Comparison of ENCODE assay signal across 22 cellular contexts in genomic region chr3:7423995-7424394, GRCh38.
DNase-seq lines count a peak whose midpoint lies in the region; ATAC-seq, FAIRE-seq and TF ChIP-seq lines count a peak whose summit lies in the region.
"Had no signal": no experiment of that assay in that cellular context is flagged by ENCODE, and none has a peak within 500 bp of the region (broad histone marks: within the 10 kb centered on the region; RNA-seq: fewer than 3 reads in every experiment).

No MANE protein-coding gene starts in this region.

- H3K4ac ChIP-seq in H1 (replicated peaks; ENCODE audit: insufficient read length, low read depth, low read length) = no peak overlapping the region
- no peak overlapping the region for H3K4ac ChIP-seq in mesendoderm (ENCODE audit: low read depth, low read length)

- WGBS in H1 (ENCODE audit: extremely low coverage in 1 of 2, insufficient coverage in 1 of 2, insufficient read length in 1 of 2, insufficient replicate concordance in 2 of 2, low coverage in 1 of 2, low lambda C conversion rate in 2 of 2, missing lambda C conversion rate in 1 of 2), 2 experiments = 62% methylated on average over 4 of the region's 4 CpGs; no CpG with 5 or more reads in 1 of the 2 experiments
- WGBS in mesendoderm (ENCODE audit: extremely low coverage, insufficient coverage, low lambda C conversion rate) = no CpG with 5 or more reads among the region's 4 CpGs

- no peak overlapping the region for H2BK20ac ChIP-seq in H1 (ENCODE audit: low read length)

- no peaks in the 10 kb centered on the region for H3K27me3 ChIP-seq in GM23338 (ENCODE audit: insufficient read depth)
- no peaks in the 10 kb centered on the region for H3K27me3 ChIP-seq in H1 (replicated peaks in 1 of 4; ENCODE audit: control insufficient read depth in 3 of 4, extremely low read depth in 1 of 4, insufficient read depth in 3 of 4, low read length in 3 of 4)
- H3K27me3 ChIP-seq in mesendoderm (ENCODE audit: insufficient read depth, low read length, poor library complexity) = no peaks in the 10 kb centered on the region

- no peak overlapping the region for H3K18ac ChIP-seq in H1 (ENCODE audit: extremely low read depth, low read length)
- H3K18ac ChIP-seq in mesendoderm (ENCODE audit: low read length) = no peak overlapping the region

- H3K27me3 Mint-ChIP-seq in GM23338 (ENCODE audit: insufficient read depth, low read depth, poor library complexity) = no peaks in the 10 kb centered on the region
- no peaks in the 10 kb centered on the region for H3K27me3 Mint-ChIP-seq in T-cell
- H3K27me3 Mint-ChIP-seq: CD4-positive, alpha-beta T cell; IgD-negative memory B cell had no signal

- H3K9me3 Mint-ChIP-seq in GM23338 = no peaks in the 10 kb centered on the region; the same call in 2 of the 3 replicates
- H3K9me3 Mint-ChIP-seq in T-cell = peaks cover 0 to 4% (median 2%) of the 10 kb centered on the region in 3 donors
- H3K9me3 Mint-ChIP-seq: CD4-positive, alpha-beta T cell had no signal

- peak; percentile 69 for FAIRE-seq in H1 (lab: Jason Lieb, UNC)
- FAIRE-seq: A549, D721Med, GM12892, GM18507, HepG2 had no signal

- no peaks in the 10 kb centered on the region for H3F3A ChIP-seq in GM23338 (replicated peaks; ENCODE audit: low read depth)

- no peaks in the 10 kb centered on the region for H3K36me3 ChIP-seq in GM23338 (ENCODE audit: insufficient read depth)
- no peaks in the 10 kb centered on the region for H3K36me3 ChIP-seq in H1 (ENCODE audit: control insufficient read depth in 2 of 4, insufficient read depth in 4 of 4, low read length in 3 of 4)
- no peaks in the 10 kb centered on the region for H3K36me3 ChIP-seq in mesendoderm (ENCODE audit: control insufficient read depth, insufficient read depth, low read length)

- CTCF ChIA-PET in H1 (lab: Charles Lee; ENCODE audit: partially characterized antibody) (interaction anchor here (0.6 to 3.6 kb wide), 8 partner anchors 10 to 321 kb away, joined by 3 to 14 read pairs (median 3); no protein-coding TSS in a partner anchor), T-cell (lab: Charles Lee) (no interaction called here)

- no peak overlapping the region for H4K5ac ChIP-seq in H1 (ENCODE audit: insufficient read length, low read depth, low read length)
- H4K5ac ChIP-seq in mesendoderm (ENCODE audit: low read length) = no peak overlapping the region

- no peak overlapping the region for H3K56ac ChIP-seq in H1 (replicated peaks; ENCODE audit: insufficient read length, low read depth, low read length)
- H3K56ac ChIP-seq in mesendoderm (ENCODE audit: low read length) = no peak overlapping the region

- no peaks in the 10 kb centered on the region; the same call in 2 of the 3 replicates for H3K4me1 Mint-ChIP-seq in GM23338
- H3K4me1 Mint-ChIP-seq in T-cell = no peaks in the 10 kb centered on the region

- no peak overlapping the region for H4K91ac ChIP-seq in H1 (replicated peaks; ENCODE audit: insufficient read length, low read length)

- H3K9ac ChIP-seq in H1 (replicated peaks in 1 of 4; ENCODE audit: extremely low read depth in 1 of 4, low read depth in 3 of 4, low read length in 3 of 4) = no peak overlapping the region
- no peak overlapping the region for H3K9ac ChIP-seq in mesendoderm (ENCODE audit: low read length)

- H2BK120ac ChIP-seq in H1 (replicated peaks; ENCODE audit: low read depth, low read length) (no peak overlapping the region), mesendoderm (ENCODE audit: low read depth, low read length) (no peak overlapping the region)

- H3K27ac Mint-ChIP-seq in GM23338 (no peak overlapping the region), T-cell (no peak overlapping the region)
- H3K27ac Mint-ChIP-seq: CD4-positive, alpha-beta T cell; IgD-negative memory B cell had no signal

- no peak overlapping the region for H3K4me2 ChIP-seq in GM23338
- H3K4me2 ChIP-seq in H1 (ENCODE audit: insufficient read depth in 1 of 2, low read depth in 2 of 2, low read length in 2 of 2) = no peak overlapping the region
- no peak overlapping the region for H3K4me2 ChIP-seq in mesendoderm (ENCODE audit: low read length)
- H3K4me2 ChIP-seq: A549 had no signal

- TF ChIP-seq CTCF in GM23338 (conservative IDR thresholded peaks at IDR 0.05; ENCODE audit: low read depth in 2 of 2) (peak; percentile 41 to 55; a peak in 3 of 4 replicates), H1 (IDR thresholded peaks at IDR 0.05; ENCODE audit: control extremely low read depth in 1 of 3, insufficient read depth in 1 of 3, low read depth in 1 of 3, low read length in 3 of 3) (peak in 1 of 3 experiments; percentile 9; a peak in 1 of 4 replicates)

- peak in 1 of 2 experiments; percentile 16; a peak in 1 of 4 replicates for TF ChIP-seq RAD21 in H1 (IDR thresholded peaks at IDR 0.05 in 1 of 2, conservative IDR thresholded peaks at IDR 0.05 in 1 of 2; ENCODE audit: low read depth in 2 of 2, low read length in 2 of 2)

- H4K20me1 ChIP-seq in GM23338 (replicated peaks; ENCODE audit: insufficient read depth) (no peaks in the 10 kb centered on the region), H1 (replicated peaks in 1 of 2; ENCODE audit: control insufficient read depth in 1 of 2, insufficient read depth in 2 of 2, low read length in 2 of 2) (no peaks in the 10 kb centered on the region)

- POLR2A ChIA-PET in H1 (lab: Charles Lee; ENCODE audit: partially characterized antibody) = no interaction called here
- POLR2A ChIA-PET in T-cell (lab: Charles Lee) = interaction anchor here in 1 of 2 donors (0.7 kb wide), 1 partner anchor 11 kb away, joined by 9 read pairs; no protein-coding TSS in a partner anchor

- ATAC-seq in GM23338 = peak; percentile 80
- ATAC-seq in T-cell (replicated peaks in 1 of 4) = no peak
- no peak for ATAC-seq in GM18873 (IDR thresholded peaks at IDR 0.05; ENCODE audit: low FRiP score, unreplicated experiment)
- ATAC-seq: A549, HCT116, HepG2 had no signal

- H3K23ac ChIP-seq in H1 (ENCODE audit: insufficient read length) = no peak overlapping the region
- no peak overlapping the region for H3K23ac ChIP-seq in mesendoderm (ENCODE audit: low read length)

- DNase-seq in GM23338 (ENCODE audit: low spot score) (peak; percentile 54), H1 (ENCODE audit: low read depth in 1 of 2, low spot score in 2 of 2) (no peak), iPS DF 4.7 (ENCODE audit: extremely low read depth, low spot score) (peak; percentile 28), mesendoderm (peak; percentile 14), T-cell (no peak), NCI-H1417 (lab: John Stamatoyannopoulos, UW) (no peak), NCI-H774 (lab: John Stamatoyannopoulos, UW) (no peak)
- DNase-seq: AML-193; Caco-2; CD4-positive, alpha-beta T cell; DMS79; GDM1 had no signal

- no peaks in the 10 kb centered on the region for H3K4me1 ChIP-seq in GM23338 (ENCODE audit: insufficient read depth)
- no peaks in the 10 kb centered on the region for H3K4me1 ChIP-seq in H1 (replicated peaks in 1 of 4; ENCODE audit: control insufficient read depth in 3 of 4, insufficient read depth in 4 of 4, low read length in 3 of 4)
- no peaks in the 10 kb centered on the region for H3K4me1 ChIP-seq in mesendoderm (ENCODE audit: control insufficient read depth, low read depth, low read length)
- H3K4me1 ChIP-seq: A549, Caco-2 had no signal

- no peak for TF ChIP-seq EP300 in H1 (IDR thresholded peaks at IDR 0.05; ENCODE audit: borderline replicate concordance in 1 of 2, low read depth in 2 of 2, low read length in 2 of 2)

- no peaks in the 10 kb centered on the region; the same call in 1 of the 2 replicates for H3K9me2 ChIP-seq in GM23338 (ENCODE audit: insufficient read depth)

- no peak overlapping the region for H3K14ac ChIP-seq in H1 (ENCODE audit: insufficient read length)

- H3K4me3 ChIP-seq in GM23338 = no peak overlapping the region
- no peak overlapping the region for H3K4me3 ChIP-seq in H1 (ENCODE audit: extremely low read depth in 1 of 4, insufficient read depth in 2 of 4, low read depth in 3 of 4, low read length in 4 of 4)
- no peak overlapping the region for H3K4me3 ChIP-seq in mesendoderm (ENCODE audit: low read length)
- H3K4me3 ChIP-seq: A549 had no signal

- no peaks in the 10 kb centered on the region for H3K9me3 ChIP-seq in H1 (ENCODE audit: insufficient read depth in 2 of 2, low read depth in 1 of 2, low read length in 1 of 2)
- H3K9me3 ChIP-seq: A549, Caco-2 had no signal

- TF ChIP-seq POLR2A in H1 (IDR thresholded peaks at IDR 0.05; ENCODE audit: control extremely low read depth in 1 of 2, low read depth in 2 of 2, low read length in 2 of 2) = no peak

- no peak overlapping the region for H2BK12ac ChIP-seq in H1 (ENCODE audit: low read depth, low read length)

- no peaks in the 10 kb centered on the region for H3K36me3 Mint-ChIP-seq in GM23338 (ENCODE audit: low read depth)
- H3K36me3 Mint-ChIP-seq in T-cell = no peaks in the 10 kb centered on the region
- H3K36me3 Mint-ChIP-seq: IgD-negative memory B cell had no signal

- H3K4me3 Mint-ChIP-seq in GM23338 (no peak overlapping the region), T-cell (no peak overlapping the region)
- H3K4me3 Mint-ChIP-seq: CD4-positive, alpha-beta T cell; IgD-negative memory B cell had no signal

- H2AFZ ChIP-seq in GM23338 (no peak overlapping the region), H1 (ENCODE audit: low read length) (no peak overlapping the region)

- no peaks in the 10 kb centered on the region for H3K79me2 ChIP-seq in GM23338 (replicated peaks; ENCODE audit: insufficient read depth)
- H3K79me2 ChIP-seq in H1 (ENCODE audit: control insufficient read depth in 1 of 2, insufficient read depth in 2 of 2, low read length in 2 of 2) = no peaks in the 10 kb centered on the region
- no peaks in the 10 kb centered on the region for H3K79me2 ChIP-seq in mesendoderm (ENCODE audit: control insufficient read depth, insufficient read depth, low read length)

- H4K8ac ChIP-seq in H1 (ENCODE audit: extremely low read depth, insufficient read depth, low read length) (no peak overlapping the region), mesendoderm (ENCODE audit: low read depth, low read length) (no peak overlapping the region)

- no peaks in the 10 kb centered on the region for H3K23me2 ChIP-seq in H1 (ENCODE audit: low read depth, low read length)

- H2AK5ac ChIP-seq in H1 (ENCODE audit: low read depth, low read length) = no peak overlapping the region
- no peak overlapping the region for H2AK5ac ChIP-seq in mesendoderm (ENCODE audit: low read length)

- H2BK15ac ChIP-seq in H1 (ENCODE audit: low read length) (no peak overlapping the region), mesendoderm (replicated peaks; ENCODE audit: low read depth) (no peak overlapping the region)

- H3K27ac ChIP-seq in GM23338 (ENCODE audit: low read depth) (no peak overlapping the region), H1 (ENCODE audit: low read depth, low read length) (no peak overlapping the region), mesendoderm (ENCODE audit: low read depth, low read length) (no peak overlapping the region)
- H3K27ac ChIP-seq: 22Rv1, A549, C4-2B had no signal

- H3K79me1 ChIP-seq in H1 (ENCODE audit: low read depth, low read length) (no peaks in the 10 kb centered on the region), mesendoderm (ENCODE audit: low read length) (no peaks in the 10 kb centered on the region)

- no peak overlapping the region for H2BK5ac ChIP-seq in H1 (ENCODE audit: low read depth, low read length)
- no peak overlapping the region for H2BK5ac ChIP-seq in mesendoderm (ENCODE audit: low read length)

TF ChIP-seq in GM23338, 12 proteins besides CTCF, POLR2A, EP300 and RAD21 (continues in another document):
- no peak for TF ChIP-seq STAT1 (IDR thresholded peaks at IDR 0.05; ENCODE audit: unreplicated experiment)

TF ChIP-seq in H1, 55 proteins besides CTCF, POLR2A, EP300 and RAD21 (continues in another document):
- no peak for TF ChIP-seq JUN (IDR thresholded peaks at IDR 0.05; ENCODE audit: low read depth, low read length)

Comparison
In these comparisons a context has a peak if more than half of its experiments do, and no peak if none do; other contexts are left out.
1. DNase-seq: peak in GM23338 (single experiment), iPS DF 4.7 (single experiment) and mesendoderm (single experiment); none in H1 (0 of 2), T-cell (0 of 34), NCI-H1417 (0 of 3) and NCI-H774 (single experiment).